8 cellular contexts compared by ENCODE assay signal in genomic region chr16:20866161-20866772, GRCh38. TPM values are rescaled to one million over a fixed set of nuclear protein-coding genes. Genes with fewer than 3 reads are reported as not detected.
DNase-seq lines count a peak whose midpoint lies in the region; ATAC-seq and TF ChIP-seq lines count a peak whose summit lies in the region.

No MANE protein-coding gene starts in this region.

- no TSS peak for BruUV-seq in Panc1 (replicated peaks; lab: Mats Ljungman, UMichigan)

- TF ChIP-seq CTCF in Panc1 (IDR thresholded peaks at IDR 0.05), result no peak
- TF ChIP-seq CTCF in nephron (IDR thresholded peaks at IDR 0.05; ENCODE audit: unreplicated experiment in 3 of 3), result no peak

- no peaks in the 10 kb centered on the region for H3K27me3 Mint-ChIP-seq in effector memory CD8-positive, alpha-beta T cell
- no peaks in the 10 kb centered on the region for H3K27me3 Mint-ChIP-seq in nephron (ENCODE audit: low read depth)

- POLR2A ChIA-PET in Panc1 (lab: Charles Lee), result no interaction called here

- peak; percentile 20 for DNase-seq in 8988T
- DNase-seq in Panc1 (ENCODE audit: low read depth, low spot score), result no peak
- DNase-seq in effector memory CD8-positive, alpha-beta T cell, result no peak

- peak overlapping the region; percentile 59 to 62 for H3K27ac Mint-ChIP-seq in effector memory CD8-positive, alpha-beta T cell
- H3K27ac Mint-ChIP-seq in nephron, result peak overlapping the region in 2 of 3 experiments; percentile 32 to 48

- H3K4me3 ChIP-seq in Panc1 (ENCODE audit: low read depth in 2 of 2, low read length in 2 of 2), result no peak overlapping the region

- H3K9me3 ChIP-seq in Panc1 (ENCODE audit: control insufficient read depth, insufficient read depth, low read depth, low read length), result no peaks in the 10 kb centered on the region

- intact Hi-C loops in Panc1 (cut with micrococcal nuclease; ENCODE audit: unreplicated experiment), result no loop called here

- no peaks in the 10 kb centered on the region for H3K36me3 ChIP-seq in Panc1 (ENCODE audit: control insufficient read depth, insufficient read depth, low read length)

- peaks cover 7% of the 10 kb centered on the region for H3K36me3 Mint-ChIP-seq in effector memory CD8-positive, alpha-beta T cell (ENCODE audit: insufficient read depth)
- H3K36me3 Mint-ChIP-seq in nephron (ENCODE audit: low read depth), result peaks cover 28% of the 10 kb centered on the region

- no peak overlapping the region for H3K4me3 Mint-ChIP-seq in effector memory CD8-positive, alpha-beta T cell
- H3K4me3 Mint-ChIP-seq in nephron, result no peak overlapping the region

- CTCF ChIA-PET in Panc1 (lab: Charles Lee), result no interaction called here

- H3K27ac ChIP-seq in Panc1 (ENCODE audit: low read length), result peak overlapping the region; percentile 36; the same call in 1 of the 2 replicates

- no peaks in the 10 kb centered on the region for H3K9me3 Mint-ChIP-seq in effector memory CD8-positive, alpha-beta T cell
- H3K9me3 Mint-ChIP-seq in nephron, result no peaks in the 10 kb centered on the region

- peak; percentile 18 for ATAC-seq in GM18909 (IDR thresholded peaks at IDR 0.05; ENCODE audit: poor library complexity, unreplicated experiment)
- peak; percentile 79 for ATAC-seq in Panc1
- ATAC-seq in effector memory CD8-positive, alpha-beta T cell (replicated peaks), result no peak
- no peak for ATAC-seq in GM21360 (IDR thresholded peaks at IDR 0.05; ENCODE audit: unreplicated experiment)
- no peak for ATAC-seq in HG03135 (IDR thresholded peaks at IDR 0.05; ENCODE audit: unreplicated experiment)
- no peak for ATAC-seq in HG02623 (IDR thresholded peaks at IDR 0.05; ENCODE audit: unreplicated experiment)

- no peaks in the 10 kb centered on the region for H3K27me3 ChIP-seq in Panc1 (ENCODE audit: control insufficient read depth, insufficient read depth, low read length)

- H3K4me1 ChIP-seq in Panc1 (ENCODE audit: control insufficient read depth, insufficient read depth, low read length), result peaks cover 23% of the 10 kb centered on the region

- H3K4me1 Mint-ChIP-seq in effector memory CD8-positive, alpha-beta T cell (ENCODE audit: low read depth in 2 of 2), result peaks cover 16 to 23% of the 10 kb centered on the region in 2 donors
- H3K4me1 Mint-ChIP-seq in nephron, result peaks cover 45% of the 10 kb centered on the region

- in situ Hi-C loops in Panc1 (cut with HindIII; ENCODE audit: low pct_unique_long_range_greater_than_20kb, low sequenced_read_pairs), result no loop called here

RNA-seq across cellular contexts. Expression of gene DCUN1D3, which starts 33.9 kb away (rescaled TPM):
- total RNA-seq in Panc1 (2021; ENCODE audit: unreplicated experiment), result 23.5 TPM
- 7.7 TPM for polyA plus RNA-seq in Panc1 (2012; ENCODE audit: insufficient read length)

RNA-seq across cellular contexts. Expression of gene LYRM1, which starts 34.3 kb away (rescaled TPM):
- total RNA-seq in Panc1 (2021; ENCODE audit: unreplicated experiment), result 30.7 TPM
- 26.4 TPM for polyA plus RNA-seq in Panc1 (2012; ENCODE audit: insufficient read length)

RNA-seq across cellular contexts. Expression of gene REXO5, which starts 59.9 kb away (rescaled TPM):
- total RNA-seq in Panc1 (2021; ENCODE audit: unreplicated experiment), result 13.6 TPM
- 3.6 TPM for polyA plus RNA-seq in Panc1 (2012; ENCODE audit: insufficient read length)

RNA-seq across cellular contexts. Expression of gene ERI2, which starts 60.0 kb away (rescaled TPM):
- total RNA-seq in Panc1 (2021; ENCODE audit: unreplicated experiment), result 20.4 TPM
- 8.7 TPM for polyA plus RNA-seq in Panc1 (2012; ENCODE audit: insufficient read length)

Comparison
In these comparisons a context has a peak if more than half of its experiments do, and no peak if none do; other contexts are left out.
1. ATAC-seq: peak in GM18909 (single experiment) and Panc1 (single experiment); none in effector memory CD8-positive, alpha-beta T cell (single experiment), GM21360 (single experiment), HG03135 (single experiment) and HG02623 (single experiment).